ENCODE assay signal across 15 cellular contexts in genomic region chr7:127786184-127786583, GRCh38.
DNase-seq lines count a peak whose midpoint lies in the region; ATAC-seq, FAIRE-seq and TF ChIP-seq lines count a peak whose summit lies in the region.
"Had no signal": no experiment of that assay in that cellular context is flagged by ENCODE, and none has a peak within 500 bp of the region (broad histone marks: within the 10 kb centered on the region; RNA-seq: fewer than 3 reads in every experiment).

No MANE protein-coding gene starts in this region.

- H3K4me3 ChIP-seq in Karpas-422 (ENCODE audit: low read length) = no peak overlapping the region
- H3K4me3 ChIP-seq in astrocyte (ENCODE audit: insufficient read depth, low read depth, low read length) = no peak overlapping the region
- no peak overlapping the region for H3K4me3 ChIP-seq in fibroblast of the aortic adventitia (ENCODE audit: low read depth, low read length)
- H3K4me3 ChIP-seq: BLaER1 treated with 17β-estradiol and CSF1 and Interleukin-3, amounts not matched to agents 10 nM and 100 nM; MG63 had no signal

- FAIRE-seq in astrocyte (lab: Jason Lieb, UNC) (no peak), HTR-8/SVneo (lab: Jason Lieb, UNC) (no peak)

- ATAC-seq in T-cell (replicated peaks in 1 of 4) = no peak

- H3K27me3 ChIP-seq in Karpas-422 (ENCODE audit: low read length) (no peaks in the 10 kb centered on the region), astrocyte (ENCODE audit: insufficient read depth, low read length) (no peaks in the 10 kb centered on the region)
- H3K27me3 ChIP-seq: BLaER1 treated with 17β-estradiol and CSF1 and Interleukin-3, amounts not matched to agents 10 nM and 100 nM; MG63 had no signal

- CTCF ChIA-PET in T-cell (lab: Charles Lee) = interaction anchor here in 1 of 2 donors (0.6 kb wide), 2 partner anchors 355 to 545 kb away, joined by 3 read pairs; no protein-coding TSS in a partner anchor

- POLR2A ChIA-PET in T-cell (lab: Charles Lee) = no interaction called here

- H3K27ac ChIP-seq in Karpas-422 (ENCODE audit: low read length) (peak overlapping the region; percentile 92; the same call in 1 of the 2 replicates), astrocyte (ENCODE audit: low read depth, low read length) (no peak overlapping the region)
- H3K27ac ChIP-seq: HL-60 had no signal

- no peak overlapping the region for H3K27ac Mint-ChIP-seq in astrocyte (ENCODE audit: unreplicated experiment)
- no peak overlapping the region for H3K27ac Mint-ChIP-seq in T-cell

- DNase-seq in Karpas-422 (no peak), astrocyte (ENCODE audit: low read depth) (peak; percentile 62), fibroblast of the aortic adventitia (ENCODE audit: low read depth) (peak; percentile 63), NCI-H1417 treated with DMSO at 0.1 percent for 48 hours (lab: John Stamatoyannopoulos, UW) (no peak), HTR-8/SVneo (ENCODE audit: insufficient read length, low spot score) (no peak), T-cell (no peak)
- no peak for DNase-seq in activated CD4-positive, alpha-beta T cell treated with anti-CD3 and anti-CD28 coated beads for 48 hours
- DNase-seq: H7, KG1, MG63, NCI-H1092 treated with DMSO at 0.1 percent for 48 hours, NCI-H1694 treated with DMSO at 0.1 percent for 48 hours, NCI-H69 had no signal

- H3K4me1 Mint-ChIP-seq in astrocyte (ENCODE audit: low read depth, unreplicated experiment) = peaks cover 87% of the 10 kb centered on the region
- H3K4me1 Mint-ChIP-seq in T-cell = peaks cover 52 to 62% (median 54%) of the 10 kb centered on the region in 3 donors

- no peak overlapping the region for H3K9ac ChIP-seq in Karpas-422 (ENCODE audit: low read length)
- no peak overlapping the region for H3K9ac ChIP-seq in astrocyte (ENCODE audit: low read length)
- H3K9ac ChIP-seq: BLaER1 treated with 17β-estradiol and CSF1 and Interleukin-3, amounts not matched to agents 10 nM and 100 nM had no signal

- no peaks in the 10 kb centered on the region for H3K9me2 ChIP-seq in Karpas-422 (replicated peaks; ENCODE audit: insufficient read depth, low read length)

- H3K27me3 Mint-ChIP-seq in astrocyte (ENCODE audit: low read depth, unreplicated experiment) (no peaks in the 10 kb centered on the region), T-cell (no peaks in the 10 kb centered on the region)

- H3K4me3 Mint-ChIP-seq in astrocyte (ENCODE audit: unreplicated experiment) = peak overlapping the region; percentile 29
- H3K4me3 Mint-ChIP-seq in T-cell = no peak overlapping the region

- peaks cover 8% of the 10 kb centered on the region for H3K36me3 Mint-ChIP-seq in astrocyte (ENCODE audit: low read depth, unreplicated experiment)
- peaks cover 31% of the 10 kb centered on the region for H3K36me3 Mint-ChIP-seq in T-cell

- H3K9me3 ChIP-seq in Karpas-422 (ENCODE audit: low read length) (no peaks in the 10 kb centered on the region), astrocyte (ENCODE audit: insufficient read depth, low read depth, low read length) (no peaks in the 10 kb centered on the region)
- H3K9me3 ChIP-seq: BLaER1 treated with 17β-estradiol and CSF1 and Interleukin-3, amounts not matched to agents 10 nM and 100 nM; MG63 had no signal

- H3K79me2 ChIP-seq in Karpas-422 (ENCODE audit: low read length) = peaks cover 98% of the 10 kb centered on the region
- peaks cover 93% of the 10 kb centered on the region for H3K79me2 ChIP-seq in astrocyte (ENCODE audit: insufficient read depth, low read length)

- H3K9me3 Mint-ChIP-seq in astrocyte (ENCODE audit: unreplicated experiment) = no peaks in the 10 kb centered on the region
- H3K9me3 Mint-ChIP-seq in T-cell = no peaks in the 10 kb centered on the region

- no peak overlapping the region for H2AFZ ChIP-seq in Karpas-422 (ENCODE audit: low read length)
- no peak overlapping the region for H2AFZ ChIP-seq in astrocyte (ENCODE audit: low read depth, low read length)

- H3K36me3 ChIP-seq in Karpas-422 (ENCODE audit: insufficient read depth, low read length) = no peaks in the 10 kb centered on the region; the same call in 1 of the 2 replicates
- no peaks in the 10 kb centered on the region for H3K36me3 ChIP-seq in astrocyte (ENCODE audit: insufficient read depth, low read length)

- TF ChIP-seq CTCF in astrocyte (IDR thresholded peaks at IDR 0.05; ENCODE audit: insufficient read depth, low read depth, low read length) (no peak), fibroblast of the aortic adventitia (IDR thresholded peaks at IDR 0.05; ENCODE audit: insufficient read depth, low read length) (no peak)

- H3K4me1 ChIP-seq in Karpas-422 (ENCODE audit: low read length) = peaks cover 73% of the 10 kb centered on the region
- peaks cover 12% of the 10 kb centered on the region for H3K4me1 ChIP-seq in astrocyte (ENCODE audit: insufficient read depth, low read length)

- H3K4me2 ChIP-seq in Karpas-422 (ENCODE audit: low read depth, low read length, poor library complexity, severe bottlenecking) = no peak overlapping the region
- H3K4me2 ChIP-seq in astrocyte (ENCODE audit: low read length) = peak overlapping the region; percentile 62

- H4K20me1 ChIP-seq in Karpas-422 (ENCODE audit: insufficient read depth, low read depth, low read length) (no peaks in the 10 kb centered on the region), astrocyte (ENCODE audit: insufficient read depth, low read length) (peaks cover 94% of the 10 kb centered on the region)

Comparison
In these comparisons a context has a peak if more than half of its experiments do, and no peak if none do; other contexts are left out.
1. DNase-seq: peak in astrocyte (single experiment) and fibroblast of the aortic adventitia (single experiment); none in Karpas-422 (single experiment), activated CD4-positive, alpha-beta T cell treated with anti-CD3 and anti-CD28 coated beads for 48 hours (single experiment), NCI-H1417 treated with DMSO at 0.1 percent for 48 hours (single experiment), HTR-8/SVneo (single experiment) and T-cell (0 of 34).